ENCODE assay signal across 7 cellular contexts in genomic region chr7:48875300-48875916, GRCh38. TPM values are rescaled to one million over a fixed set of nuclear protein-coding genes. Genes with fewer than 3 reads are reported as not detected.
DNase-seq lines count a peak whose midpoint lies in the region; ATAC-seq and TF ChIP-seq lines count a peak whose summit lies in the region.

No MANE protein-coding gene starts in this region.

- H3K4me1 ChIP-seq in mesenchymal stem cell (ENCODE audit: control insufficient read depth, insufficient read depth, low read depth, low read length): no peaks in the 10 kb centered on the region

- H2BK5ac ChIP-seq in mesenchymal stem cell (ENCODE audit: low read depth, low read length, poor library complexity, severe bottlenecking): no peak overlapping the region

- peaks cover 0 to 3% (median 0%) of the 10 kb centered on the region in 45 donors for H3K27me3 ChIP-seq in dorsolateral prefrontal cortex
- no peaks in the 10 kb centered on the region for H3K27me3 ChIP-seq in mesenchymal stem cell (ENCODE audit: control insufficient read depth in 1 of 2, insufficient read depth in 1 of 2, low read length in 2 of 2)

- no peak overlapping the region for H3K4me3 Mint-ChIP-seq in neural crest cell
- H3K4me3 Mint-ChIP-seq in natural killer cell: no peak overlapping the region

- WGBS in mesenchymal stem cell: 36% methylated on average over 12 of the region's 12 CpGs

- H3K4me1 Mint-ChIP-seq in neural crest cell: no peaks in the 10 kb centered on the region
- H3K4me1 Mint-ChIP-seq in natural killer cell: no peaks in the 10 kb centered on the region

- no peak overlapping the region for H2BK12ac ChIP-seq in mesenchymal stem cell (ENCODE audit: low read length in 2 of 2)

- H3K14ac ChIP-seq in mesenchymal stem cell (ENCODE audit: low read length in 2 of 2): no peak overlapping the region

- H3K79me1 ChIP-seq in mesenchymal stem cell (replicated peaks; ENCODE audit: low read length, poor library complexity, severe bottlenecking): no peaks in the 10 kb centered on the region

- H3K27me3 Mint-ChIP-seq in neural crest cell (ENCODE audit: low read depth): peaks cover 2% of the 10 kb centered on the region
- no peaks in the 10 kb centered on the region for H3K27me3 Mint-ChIP-seq in natural killer cell (ENCODE audit: low read depth in 2 of 2)

- H3K36me3 ChIP-seq in mesenchymal stem cell (ENCODE audit: control insufficient read depth in 1 of 2, insufficient read depth in 2 of 2, low read depth in 1 of 2, low read length in 2 of 2): no peaks in the 10 kb centered on the region

- H2AK5ac ChIP-seq in mesenchymal stem cell (ENCODE audit: low read length, severe bottlenecking): no peak overlapping the region

- H3K18ac ChIP-seq in mesenchymal stem cell (ENCODE audit: low read depth in 1 of 2, low read length in 2 of 2): no peak overlapping the region

- H3K27ac Mint-ChIP-seq in neural crest cell (ENCODE audit: unreplicated experiment) (no peak overlapping the region), natural killer cell (no peak overlapping the region)

- H3K9ac ChIP-seq in mesenchymal stem cell (ENCODE audit: low read length): no peak overlapping the region

- ATAC-seq in GM18867 (IDR thresholded peaks at IDR 0.05; ENCODE audit: unreplicated experiment): peak; percentile 37
- no peak for ATAC-seq in HG03025 (IDR thresholded peaks at IDR 0.05; ENCODE audit: low FRiP score, unreplicated experiment)
- ATAC-seq in natural killer cell: no peak

- no peaks in the 10 kb centered on the region for H3K36me3 Mint-ChIP-seq in neural crest cell (ENCODE audit: low read depth)
- no peaks in the 10 kb centered on the region for H3K36me3 Mint-ChIP-seq in natural killer cell

- H4K8ac ChIP-seq in mesenchymal stem cell (ENCODE audit: low read length): no peak overlapping the region

- H3K9me3 Mint-ChIP-seq in neural crest cell: no peaks in the 10 kb centered on the region
- H3K9me3 Mint-ChIP-seq in natural killer cell: peaks cover 5 to 10% of the 10 kb centered on the region in 2 donors

- H3K4ac ChIP-seq in mesenchymal stem cell (ENCODE audit: low read depth in 1 of 2, low read length in 2 of 2): no peak overlapping the region

- no peak overlapping the region for H2BK15ac ChIP-seq in mesenchymal stem cell (ENCODE audit: low read depth, poor library complexity, severe bottlenecking)

- H2BK120ac ChIP-seq in mesenchymal stem cell (ENCODE audit: low read depth, low read length): no peak overlapping the region

- no peak overlapping the region for H3K4me2 ChIP-seq in mesenchymal stem cell (ENCODE audit: low read length, poor library complexity, severe bottlenecking)

- no peak overlapping the region for H3K23ac ChIP-seq in mesenchymal stem cell (ENCODE audit: low read length in 2 of 2)

- H3K9me3 ChIP-seq in mesenchymal stem cell (ENCODE audit: control insufficient read depth, low read length): no peaks in the 10 kb centered on the region

- DNase-seq in NCI-H345 treated with DMSO at 0.1 percent for 48 hours (lab: John Stamatoyannopoulos, UW; ENCODE audit: unreplicated experiment) (peak; percentile 18), dorsolateral prefrontal cortex (peak; percentile 50 to 78 (median 62)), neural crest cell (ENCODE audit: low read depth, low spot score) (peak; percentile 41), mesenchymal stem cell (no peak), natural killer cell (no peak)

- H4K91ac ChIP-seq in mesenchymal stem cell (ENCODE audit: low read length): no peak overlapping the region

- intact Hi-C loops in dorsolateral prefrontal cortex (cut with DNase I): loop anchor here (2.0 to 10.0 kb wide), 3 partner anchors 451 to 577 kb away; no protein-coding TSS in a partner anchor
- intact Hi-C loops in natural killer cell (cut with micrococcal nuclease): no loop called here

- peak in 55 of 56 donors; percentile 20 to 90 (median 66) for TF ChIP-seq CTCF in dorsolateral prefrontal cortex (IDR thresholded peaks at IDR 0.05 in 54 of 56, conservative IDR thresholded peaks at IDR 0.05 in 2 of 56; ENCODE audit: low read depth in 1 of 56, partially characterized antibody in 56 of 56)
- peak; percentile 76 for TF ChIP-seq CTCF in neural crest cell (conservative IDR thresholded peaks at IDR 0.05)
- no peak for TF ChIP-seq CTCF in natural killer cell (IDR thresholded peaks at IDR 0.05)

- H3K4me3 ChIP-seq in dorsolateral prefrontal cortex (no peak overlapping the region), mesenchymal stem cell (ENCODE audit: insufficient read depth in 1 of 2, low read depth in 1 of 2, low read length in 2 of 2) (no peak overlapping the region)

- H2AFZ ChIP-seq in mesenchymal stem cell (ENCODE audit: low read depth, low read length): no peak overlapping the region

- H3K27ac ChIP-seq in dorsolateral prefrontal cortex (no peak overlapping the region), mesenchymal stem cell (ENCODE audit: low read length, poor library complexity, severe bottlenecking) (no peak overlapping the region)

RNA-seq across cellular contexts. Expression of gene CDC14C, which starts 48.9 kb away (rescaled TPM):
- total RNA-seq in dorsolateral prefrontal cortex (under 1 TPM in 5 of 120 experiments, not detected in 115; 0.16 to 0.41 (median 0.28) TPM), neural crest cell (not detected in 2 replicates), natural killer cell (not detected)
- polyA plus RNA-seq in mesenchymal stem cell (2013, experiment 1 of 2): not detected
- polyA plus RNA-seq in mesenchymal stem cell (2013, experiment 2 of 2): not detected

Comparison
In these comparisons a context has a peak if more than half of its experiments do, and no peak if none do; other contexts are left out.
1. DNase-seq: peak in NCI-H345 treated with DMSO at 0.1 percent for 48 hours (single experiment), dorsolateral prefrontal cortex (10 of 10) and neural crest cell (single experiment); none in mesenchymal stem cell (single experiment) and natural killer cell (single experiment).